Comparison of ENCODE assay signal across 23 cellular contexts in the genomic region with DNA sequence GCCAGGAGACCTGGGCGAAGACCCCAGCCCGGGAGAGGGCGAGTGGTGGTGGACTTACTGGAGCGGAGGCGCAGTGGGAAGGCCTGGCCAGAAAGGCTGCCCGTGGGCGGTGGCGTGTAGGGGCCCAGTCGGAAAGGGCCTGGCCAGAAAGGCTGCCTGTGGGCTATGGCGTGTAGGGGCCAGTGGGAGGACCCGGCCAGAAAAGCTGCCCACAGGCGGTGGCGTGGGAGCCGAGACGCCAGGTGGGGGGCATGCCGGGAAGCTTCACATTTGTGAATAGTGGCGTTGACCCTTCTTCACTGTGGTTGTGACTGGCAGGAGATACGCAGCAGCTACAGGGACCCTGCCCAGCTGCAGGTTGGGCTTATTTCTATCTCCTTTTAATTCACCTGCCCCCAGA.
DNase-seq lines count a peak whose midpoint lies in the region; ATAC-seq, FAIRE-seq and TF ChIP-seq lines count a peak whose summit lies in the region.
"Had no signal": no experiment of that assay in that cellular context is flagged by ENCODE, and none has a peak within 500 bp of the region (broad histone marks: within the 10 kb centered on the region; RNA-seq: fewer than 3 reads in every experiment).

No MANE protein-coding gene starts in this region.

- H3K27me3 Mint-ChIP-seq in H9 (ENCODE audit: low read depth), result no peaks in the 10 kb centered on the region
- no peaks in the 10 kb centered on the region for H3K27me3 Mint-ChIP-seq in osteocyte (ENCODE audit: unreplicated experiment)
- H3K27me3 Mint-ChIP-seq: B cell; CD4-positive, alpha-beta T cell had no signal

- H3K18ac ChIP-seq in H9 (ENCODE audit: insufficient read length, low read depth, low read length) (no peak overlapping the region), neuronal stem cell (ENCODE audit: low read length) (no peak overlapping the region)

- no peak for DNase-seq in H9
- DNase-seq in K562 (ENCODE audit: extremely low read depth in 1 of 4, low spot score in 3 of 4), result no peak
- no peak for DNase-seq in neuronal stem cell (ENCODE audit: low spot score)
- DNase-seq in osteocyte (ENCODE audit: extremely low spot score, unreplicated experiment), result peak; percentile 72
- DNase-seq in activated naive CD4-positive, alpha-beta T cell treated with anti-CD3 and anti-CD28 coated beads, Interleukin-2, amount 50 U/mL, for 72 hours (ENCODE audit: low spot score in 2 of 2), result no peak
- no peak for DNase-seq in activated CD4-positive, alpha-beta T cell treated with anti-CD3 and anti-CD28 coated beads, Interleukin-2, amount 50 U/mL, for 4 hours
- DNase-seq in nucleus accumbens (lab: John Stamatoyannopoulos, UW), result no peak
- DNase-seq: AML-193; Caco-2; Calu3; CD4-positive, alpha-beta T cell; CD8-positive, alpha-beta T cell; DMS79 treated with DMSO at 0.1 percent for 48 hours; GF-D8 had no signal

- WGBS in H9 (ENCODE audit: extremely low coverage, insufficient read length, low lambda C conversion rate), result no CpG with 5 or more reads among the region's 18 CpGs
- 95% methylated on average over 18 of the region's 18 CpGs for WGBS in K562 (ENCODE audit: insufficient coverage, low coverage, missing lambda C conversion rate)
- no CpG with 5 or more reads among the region's 18 CpGs for WGBS in neuronal stem cell (ENCODE audit: extremely low coverage in 2 of 2, insufficient read length in 2 of 2, insufficient replicate concordance in 1 of 2), 2 donors

- H3K9me3 Mint-ChIP-seq in H9 (peaks cover 21% of the 10 kb centered on the region in 2 experiments), osteocyte (ENCODE audit: unreplicated experiment) (peaks cover 19% of the 10 kb centered on the region)
- H3K9me3 Mint-ChIP-seq in activated naive CD4-positive, alpha-beta T cell treated with anti-CD3 and anti-CD28 coated beads, Interleukin-2, amount 50 U/mL, for 72 hours, result peaks cover 12 to 18% of the 10 kb centered on the region in 2 donors
- H3K9me3 Mint-ChIP-seq: CD4-positive, alpha-beta T cell had no signal

- no peak overlapping the region for H2AFZ ChIP-seq in H9 (ENCODE audit: low read length)
- H2AFZ ChIP-seq in K562 (ENCODE audit: low read depth, low read length), result no peak overlapping the region
- H2AFZ ChIP-seq in neuronal stem cell (ENCODE audit: low read length), result no peak overlapping the region

- H2BK120ac ChIP-seq in H9 (ENCODE audit: low read depth, low read length, poor library complexity, severe bottlenecking) (no peak overlapping the region), neuronal stem cell (ENCODE audit: low read depth, low read length) (no peak overlapping the region)

- H3K4me2 ChIP-seq in H9 (ENCODE audit: insufficient read depth, insufficient read length, low read length) (no peak overlapping the region), K562 (ENCODE audit: insufficient read depth, low read length) (no peak overlapping the region), neuronal stem cell (ENCODE audit: insufficient read depth, low read length, poor library complexity, severe bottlenecking) (no peak overlapping the region)
- H3K4me2 ChIP-seq: A549; BLaER1 treated with 17β-estradiol and CSF1 and Interleukin-3, amounts not matched to agents 10 nM and 100 nM had no signal

- no peaks in the 10 kb centered on the region for H3K79me2 ChIP-seq in H9 (ENCODE audit: insufficient read depth, low read length)
- no peaks in the 10 kb centered on the region for H3K79me2 ChIP-seq in K562 (ENCODE audit: control insufficient read depth, insufficient read depth, low read length)

- H3K4me1 Mint-ChIP-seq in H9, result no peaks in the 10 kb centered on the region
- H3K4me1 Mint-ChIP-seq in osteocyte (ENCODE audit: unreplicated experiment), result no peaks in the 10 kb centered on the region
- H3K4me1 Mint-ChIP-seq: B cell had no signal

- H3K4ac ChIP-seq in H9 (ENCODE audit: low read depth, low read length) (no peak overlapping the region), neuronal stem cell (ENCODE audit: low read length) (no peak overlapping the region)

- H3K4me3 Mint-ChIP-seq in H9, result no peak overlapping the region
- no peak overlapping the region for H3K4me3 Mint-ChIP-seq in osteocyte (ENCODE audit: unreplicated experiment)
- H3K4me3 Mint-ChIP-seq: B cell; CD4-positive, alpha-beta T cell; CD8-positive, alpha-beta T cell had no signal

- TF ChIP-seq CTCF in H9 (conservative IDR thresholded peaks at IDR 0.05) (no peak), K562 (IDR thresholded peaks at IDR 0.05 in 2 of 3, conservative IDR thresholded peaks at IDR 0.05 in 1 of 3; ENCODE audit: insufficient read depth in 2 of 3, low read depth in 1 of 3, low read length in 3 of 3) (no peak), osteocyte (IDR thresholded peaks at IDR 0.05) (no peak)

- H2BK15ac ChIP-seq in H9 (ENCODE audit: low read depth, low read length) (no peak overlapping the region), neuronal stem cell (ENCODE audit: low read length) (no peak overlapping the region)

- H3T11ph ChIP-seq in H9 (ENCODE audit: low read length), result no peak overlapping the region

- H2BK12ac ChIP-seq in H9 (ENCODE audit: insufficient read length, low read depth, low read length), result no peak overlapping the region
- no peak overlapping the region for H2BK12ac ChIP-seq in neuronal stem cell (ENCODE audit: low read length)

- H4K8ac ChIP-seq in H9 (replicated peaks; ENCODE audit: insufficient read length, low read depth, low read length), result no peak overlapping the region
- H4K8ac ChIP-seq in neuronal stem cell (ENCODE audit: low read depth, low read length), result no peak overlapping the region

- CTCF ChIA-PET in K562 (lab: Yijun Ruan, JAX; ENCODE audit: low intra/inter-chr PET ratio), result no interaction called here

- H3K23ac ChIP-seq in H9 (ENCODE audit: insufficient read length, low read depth, low read length) (no peak overlapping the region), neuronal stem cell (ENCODE audit: low read depth, low read length, poor library complexity) (peak overlapping the region; percentile 56)

- H3K23me2 ChIP-seq in H9 (ENCODE audit: insufficient read length, low read depth, low read length, poor library complexity, severe bottlenecking), result no peaks in the 10 kb centered on the region

- no peak overlapping the region for H4K5ac ChIP-seq in H9 (ENCODE audit: insufficient read length, low read depth, low read length)

- no peak for TF ChIP-seq POLR2A in K562 (conservative IDR thresholded peaks at IDR 0.05)

- no peak for ATAC-seq in K562
- no peak for ATAC-seq in activated naive CD4-positive, alpha-beta T cell treated with anti-CD3 and anti-CD28 coated beads, Interleukin-2, amount 50 U/mL, for 72 hours
- ATAC-seq: A549; CD8-positive, alpha-beta T cell had no signal

- no peak for FAIRE-seq in K562 (lab: Jason Lieb, UNC)
- FAIRE-seq: A549, D721Med, G401.6, GM12891, GM19239 had no signal

- POLR2A ChIA-PET in K562 (lab: Yijun Ruan, JAX), result no interaction called here

- in situ Hi-C loops in K562 (cut with MboI), result no loop called here

- intact Hi-C loops in K562 (cut with micrococcal nuclease), result no loop called here

- no peak for TF ChIP-seq RAD21 in K562 (CRISPR knock-in tag; conservative IDR thresholded peaks at IDR 0.05 in 1 of 2, IDR thresholded peaks at IDR 0.05 in 1 of 2)

- peak overlapping the region in 2 of 3 experiments; percentile 73 to 85; a peak in 3 of 7 replicates for H3K27ac Mint-ChIP-seq in H9
- no peak overlapping the region for H3K27ac Mint-ChIP-seq in osteocyte (ENCODE audit: unreplicated experiment)
- H3K27ac Mint-ChIP-seq in activated naive CD4-positive, alpha-beta T cell treated with anti-CD3 and anti-CD28 coated beads, Interleukin-2, amount 50 U/mL, for 72 hours, result no peak overlapping the region
- H3K27ac Mint-ChIP-seq: B cell; CD4-positive, alpha-beta T cell; CD8-positive, alpha-beta T cell had no signal

- H2BK20ac ChIP-seq in H9 (ENCODE audit: low read depth, low read length, poor library complexity, severe bottlenecking), result no peak overlapping the region

- peaks cover 89% of the 10 kb centered on the region for H3K36me3 ChIP-seq in K562 (ENCODE audit: control insufficient read depth, insufficient read depth, low read length)
- H3K36me3 ChIP-seq in neuronal stem cell (replicated peaks in 1 of 2; ENCODE audit: control insufficient read depth in 2 of 2, insufficient read depth in 2 of 2, low read length in 2 of 2), result peaks cover 21 to 86% of the 10 kb centered on the region in 2 donors

- H3K27me3 ChIP-seq in H9 (ENCODE audit: insufficient read depth, low read length) (no peaks in the 10 kb centered on the region), K562 (ENCODE audit: control insufficient read depth in 2 of 2, insufficient read depth in 2 of 2, low read length in 2 of 2) (no peaks in the 10 kb centered on the region), neuronal stem cell (ENCODE audit: control insufficient read depth in 3 of 3, insufficient read depth in 3 of 3, low read depth in 1 of 3, low read length in 3 of 3) (no peaks in the 10 kb centered on the region)
- H3K27me3 ChIP-seq: BLaER1 treated with 17β-estradiol and CSF1 and Interleukin-3, amounts not matched to agents 10 nM and 100 nM had no signal

- peaks cover 44 to 68% (median 62%) of the 10 kb centered on the region in 3 experiments for H3K36me3 Mint-ChIP-seq in H9 (ENCODE audit: insufficient read depth in 1 of 3, low read depth in 3 of 3)
- H3K36me3 Mint-ChIP-seq in osteocyte (ENCODE audit: unreplicated experiment), result peaks cover 73% of the 10 kb centered on the region
- H3K36me3 Mint-ChIP-seq in activated naive CD4-positive, alpha-beta T cell treated with anti-CD3 and anti-CD28 coated beads, Interleukin-2, amount 50 U/mL, for 72 hours, result peaks cover 42 to 48% of the 10 kb centered on the region in 2 donors

- no peak overlapping the region for H3K56ac ChIP-seq in H9 (ENCODE audit: insufficient read length, low read depth, low read length)

- H3K9me1 ChIP-seq in K562 (ENCODE audit: control insufficient read depth, insufficient read depth, low read length), result no peaks in the 10 kb centered on the region

- H4K20me1 ChIP-seq in H9 (ENCODE audit: control insufficient read depth, insufficient read depth, insufficient read length) (no peaks in the 10 kb centered on the region), K562 (replicated peaks; ENCODE audit: control insufficient read depth, insufficient read depth, low read length) (no peaks in the 10 kb centered on the region)

- no peak overlapping the region for H3K27ac ChIP-seq in H9 (ENCODE audit: insufficient read length, low read depth, low read length)
- H3K27ac ChIP-seq in K562 (ENCODE audit: extremely low read depth, low read depth, low read length), result no peak overlapping the region
- H3K27ac ChIP-seq in neuronal stem cell (replicated peaks; ENCODE audit: low read length), result no peak overlapping the region
- H3K27ac ChIP-seq: 22Rv1; A549; BLaER1 treated with 17β-estradiol and CSF1 and Interleukin-3, amounts not matched to agents 10 nM and 100 nM; C4-2B had no signal

- H3K9me3 ChIP-seq in H9 (ENCODE audit: control insufficient read depth, low read depth, low read length), result peaks cover 12% of the 10 kb centered on the region
- H3K9me3 ChIP-seq in K562 (replicated peaks; ENCODE audit: control insufficient read depth, insufficient read depth, low read depth, low read length), result no peaks in the 10 kb centered on the region
- peaks cover 8 to 22% of the 10 kb centered on the region in 2 donors for H3K9me3 ChIP-seq in neuronal stem cell (replicated peaks in 1 of 2; ENCODE audit: control insufficient read depth in 2 of 2, insufficient read depth in 1 of 2, low read depth in 1 of 2, low read length in 2 of 2)
- H3K9me3 ChIP-seq: Caco-2 had no signal

- no peak overlapping the region for H3K14ac ChIP-seq in H9 (ENCODE audit: insufficient read depth, low read length)
- no peak overlapping the region for H3K14ac ChIP-seq in neuronal stem cell (ENCODE audit: low read length)

- H3K4me3 ChIP-seq in K562, result no peak overlapping the region
- H3K4me3 ChIP-seq in neuronal stem cell (ENCODE audit: low read length in 2 of 2), result no peak overlapping the region
- H3K4me3 ChIP-seq: A549; BLaER1 treated with 17β-estradiol and CSF1 and Interleukin-3, amounts not matched to agents 10 nM and 100 nM had no signal

- H3K4me1 ChIP-seq in H9 (ENCODE audit: insufficient read depth, low read length), result no peaks in the 10 kb centered on the region
- H3K4me1 ChIP-seq in K562 (replicated peaks in 1 of 2; ENCODE audit: control insufficient read depth in 2 of 2, insufficient read depth in 2 of 2, low read length in 2 of 2), result no peaks in the 10 kb centered on the region
- H3K4me1 ChIP-seq in neuronal stem cell (ENCODE audit: control insufficient read depth in 2 of 2, insufficient read depth in 1 of 2, low read depth in 1 of 2, low read length in 2 of 2), result no peaks in the 10 kb centered on the region
- H3K4me1 ChIP-seq: A549; BLaER1 treated with 17β-estradiol and CSF1 and Interleukin-3, amounts not matched to agents 10 nM and 100 nM; Caco-2 had no signal

- H2BK5ac ChIP-seq in H9 (ENCODE audit: insufficient read length, low read length) (no peak overlapping the region), neuronal stem cell (ENCODE audit: low read length) (no peak overlapping the region)

- no peak overlapping the region for H2AK5ac ChIP-seq in H9 (ENCODE audit: insufficient read length, low read length)
- H2AK5ac ChIP-seq in neuronal stem cell (ENCODE audit: low read depth, low read length), result no peak overlapping the region

- H3K9ac ChIP-seq in H9 (ENCODE audit: extremely low read depth, insufficient read length, low read length), result no peak overlapping the region
- H3K9ac ChIP-seq in K562 (ENCODE audit: insufficient read depth in 1 of 2, low read depth in 2 of 2, low read length in 2 of 2), result no peak overlapping the region
- H3K9ac ChIP-seq in neuronal stem cell (ENCODE audit: low read depth, low read length, poor library complexity), result no peak overlapping the region
- H3K9ac ChIP-seq: BLaER1 treated with 17β-estradiol and CSF1 and Interleukin-3, amounts not matched to agents 10 nM and 100 nM had no signal

- no peak overlapping the region for H4K91ac ChIP-seq in H9 (ENCODE audit: insufficient read length, low read depth, low read length)
- H4K91ac ChIP-seq in neuronal stem cell (ENCODE audit: low read depth, low read length, poor library complexity), result no peak overlapping the region

- H3K79me1 ChIP-seq in H9 (ENCODE audit: insufficient read depth, low read depth, low read length, poor library complexity, severe bottlenecking), result no peaks in the 10 kb centered on the region
- H3K79me1 ChIP-seq in neuronal stem cell (ENCODE audit: low read depth, low read length), result no peaks in the 10 kb centered on the region

- no peak for TF ChIP-seq EP300 in K562 (IDR thresholded peaks at IDR 0.05; ENCODE audit: low read length)

- no TSS peak for BruUV-seq in K562 (replicated peaks; lab: Mats Ljungman, UMichigan)

Comparison
In these comparisons a context has a peak if more than half of its experiments do, and no peak if none do; other contexts are left out.
1. H3K27ac Mint-ChIP-seq: peak in H9 (2 of 3); none in osteocyte (single experiment) and activated naive CD4-positive, alpha-beta T cell treated with anti-CD3 and anti-CD28 coated beads, Interleukin-2, amount 50 U/mL, for 72 hours (0 of 2).